In genomic region chr6:4134841-4135664, GRCh38 we compare ENCODE assay signal across 1 cellular context.
TF ChIP-seq lines count a peak whose summit lies in the region.

Gene ECI2, minus strand, starts transcription at chr6:4135575. Its CDS starts 15 bp downstream, at chr6:4135560.

TF ChIP-seq in K562, 482 proteins besides CTCF, POLR2A, EP300 and RAD21 (continued from another document and continues in another):
- TF ChIP-seq ATF3 (IDR thresholded peaks at IDR 0.05) (no peak), ATF3 (CRISPR knock-in tag; conservative IDR thresholded peaks at IDR 0.05) (peak; percentile 70; the same call in 1 of the 2 replicates), GMEB1 (CRISPR knock-in tag; IDR thresholded peaks at IDR 0.05) (0 out of 2 replicates have a peak, but pooled peaks have one; percentile 11), FIP1L1 (IDR thresholded peaks at IDR 0.05; ENCODE audit: low read depth, low read length, poor library complexity, severe bottlenecking) (peak; percentile 70), MEIS2 (IDR thresholded peaks at IDR 0.05; ENCODE audit: partially characterized antibody) (peak; percentile 15), MXD1 (CRISPR knock-in tag; IDR thresholded peaks at IDR 0.05; ENCODE audit: borderline replicate concordance, poor library complexity, severe bottlenecking) (no peak), ZBTB11 (CRISPR knock-in tag; IDR thresholded peaks at IDR 0.05) (0 out of 6 replicates have a peak, but pooled peaks of 1 of the 3 experiments have one; percentile 51), ZBTB1 (CRISPR knock-in tag; IDR thresholded peaks at IDR 0.05; ENCODE audit: borderline replicate concordance, low read depth) (0 out of 2 replicates have a peak, but pooled peaks have one; percentile 45), ZNF551 (CRISPR knock-in tag; IDR thresholded peaks at IDR 0.05) (no peak), ZNF121 (CRISPR knock-in tag; conservative IDR thresholded peaks at IDR 0.05) (0 out of 2 replicates have a peak, but pooled peaks have one; percentile 10), JUN (IDR thresholded peaks at IDR 0.05; ENCODE audit: borderline replicate concordance, low read depth, low read length) (no peak), JUN (CRISPR knock-in tag; IDR thresholded peaks at IDR 0.05; ENCODE audit: borderline replicate concordance) (0 out of 2 replicates have a peak, but pooled peaks have one; percentile 81), ZNF76 (CRISPR knock-in tag; IDR thresholded peaks at IDR 0.05; ENCODE audit: borderline replicate concordance) (no peak; the same call in 1 of the 2 replicates), DNMT1 (IDR thresholded peaks at IDR 0.05) (no peak), ZNF311 (CRISPR knock-in tag; IDR thresholded peaks at IDR 0.05) (no peak), ZNF316 (IDR thresholded peaks at IDR 0.05) (peak; percentile 49; the same call in 1 of the 2 replicates), ZNF354B (CRISPR knock-in tag; IDR thresholded peaks at IDR 0.05) (no peak), TBP (optimal IDR thresholded peaks at IDR 0.05; ENCODE audit: low read depth, low read length) (peak; percentile 87), TFAP4 (CRISPR knock-in tag; IDR thresholded peaks at IDR 0.05; ENCODE audit: borderline replicate concordance) (peak; percentile 94), CREB1 (IDR thresholded peaks at IDR 0.05) (peak; percentile 74), CREB1 (CRISPR knock-in tag; IDR thresholded peaks at IDR 0.05) (peak; percentile 72; the same call in 1 of the 2 replicates), EGR1 (conservative IDR thresholded peaks at IDR 0.05) (peak; percentile 41), C11orf30 (IDR thresholded peaks at IDR 0.05; ENCODE audit: low read depth) (no peak), MYNN (IDR thresholded peaks at IDR 0.05) (no peak), MYNN (CRISPR knock-in tag; IDR thresholded peaks at IDR 0.05) (no peak), TOE1 (IDR thresholded peaks at IDR 0.05; ENCODE audit: borderline replicate concordance) (peak; percentile 42; the same call in 1 of the 2 replicates), TOE1 (CRISPR knock-in tag; IDR thresholded peaks at IDR 0.05; ENCODE audit: borderline replicate concordance, low read depth) (0 out of 2 replicates have a peak, but pooled peaks have one; percentile 49), RBM22 (IDR thresholded peaks at IDR 0.05; ENCODE audit: low read depth, low read length, poor library complexity, severe bottlenecking) (peak; percentile 43), SIN3A (IDR thresholded peaks at IDR 0.05; ENCODE audit: borderline replicate concordance in 2 of 2, control insufficient read depth in 1 of 2, low read depth in 2 of 2, low read length in 2 of 2) (peak in 1 of 2 experiments; percentile 82; a peak in 2 of 4 replicates), U2AF1 (optimal IDR thresholded peaks at IDR 0.05; ENCODE audit: low read depth, low read length) (peak; percentile 16), ETV6 (IDR thresholded peaks at IDR 0.05; ENCODE audit: borderline replicate concordance in 1 of 2, low read depth in 2 of 2, low read length in 1 of 2) (no peak), ETV6 (CRISPR knock-in tag; IDR thresholded peaks at IDR 0.05; ENCODE audit: borderline replicate concordance) (peak; percentile 69; the same call in 1 of the 2 replicates), ZKSCAN1 (IDR thresholded peaks at IDR 0.05; ENCODE audit: low read depth, low read length) (peak; percentile 13; the same call in 1 of the 2 replicates), TRIM24 (IDR thresholded peaks at IDR 0.05) (0 out of 4 replicates have a peak, but pooled peaks of 1 of the 2 experiments have one; percentile 18), HDAC2 (IDR thresholded peaks at IDR 0.05) (peak; percentile 77; the same call in 1 of the 2 replicates), ELF4 (CRISPR knock-in tag; IDR thresholded peaks at IDR 0.05) (no peak), MTA1 (IDR thresholded peaks at IDR 0.05; ENCODE audit: borderline replicate concordance) (peak; percentile 65; the same call in 1 of the 2 replicates), SMAD1 (IDR thresholded peaks at IDR 0.05; ENCODE audit: low read depth, low read length, partially characterized antibody) (peak; percentile 57), MLLT1 (IDR thresholded peaks at IDR 0.05) (peak in 1 of 2 experiments; percentile 80; a peak in 2 of 4 replicates), KLF6 (CRISPR knock-in tag; IDR thresholded peaks at IDR 0.05; ENCODE audit: borderline replicate concordance) (no peak), ZNF232 (CRISPR knock-in tag; IDR thresholded peaks at IDR 0.05) (no peak), MBD2 (IDR thresholded peaks at IDR 0.05; ENCODE audit: borderline replicate concordance, low read depth) (no peak; the same call in 1 of the 2 replicates), ZNF431 (CRISPR knock-in tag; IDR thresholded peaks at IDR 0.05) (peak; percentile 61; the same call in 1 of the 2 replicates), SREBF2 (CRISPR knock-in tag; IDR thresholded peaks at IDR 0.05) (no peak), ZNF134 (CRISPR knock-in tag; conservative IDR thresholded peaks at IDR 0.05) (0 out of 2 replicates have a peak, but pooled peaks have one; percentile 16), RAD51 (IDR thresholded peaks at IDR 0.05; ENCODE audit: borderline replicate concordance, low read depth) (peak; percentile 19; the same call in 1 of the 2 replicates), SMAD4 (CRISPR knock-in tag; conservative IDR thresholded peaks at IDR 0.05) (no peak; the same call in none of the 2 replicates), ZNF263 (CRISPR knock-in tag; IDR thresholded peaks at IDR 0.05; ENCODE audit: borderline replicate concordance) (peak; percentile 72; the same call in 1 of the 2 replicates), ZNF224 (CRISPR knock-in tag; IDR thresholded peaks at IDR 0.05) (0 out of 2 replicates have a peak, but pooled peaks have one; percentile 76), AFF4 (CRISPR knock-in tag; IDR thresholded peaks at IDR 0.05) (peak; percentile 93), E2F6 (IDR thresholded peaks at IDR 0.05; ENCODE audit: borderline replicate concordance in 1 of 2, extremely low read depth in 1 of 2, insufficient read depth in 1 of 2, insufficient read length in 1 of 2, low read depth in 1 of 2, low read length in 1 of 2, poor library complexity in 1 of 2, severe bottlenecking in 1 of 2) (peak in 1 of 2 experiments; percentile 55), MCM5 (IDR thresholded peaks at IDR 0.05; ENCODE audit: low read depth) (no peak), ZNF395 (CRISPR knock-in tag; IDR thresholded peaks at IDR 0.05) (peak; percentile 59), ZNF583 (CRISPR knock-in tag; IDR thresholded peaks at IDR 0.05) (peak; percentile 53; the same call in 1 of the 2 replicates)
